In the genomic region with DNA sequence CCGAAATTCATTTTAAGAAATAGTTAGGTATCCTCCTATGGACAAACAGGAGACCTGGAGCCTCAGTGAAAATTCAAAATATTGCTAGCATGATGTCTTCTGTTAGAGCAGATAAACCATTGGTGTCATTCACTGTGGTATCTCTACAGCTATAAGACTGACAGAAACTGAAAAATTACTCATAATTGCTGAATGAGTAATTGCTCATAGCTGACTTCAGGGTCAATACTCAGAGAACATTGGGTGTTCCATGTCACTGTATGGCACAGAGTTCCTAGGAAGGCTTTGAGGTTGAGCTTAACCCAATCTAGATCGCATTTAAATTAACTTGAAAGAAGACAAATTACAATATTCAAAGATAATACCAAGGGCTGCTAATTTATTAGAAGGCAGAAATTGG, we compare ENCODE assay signal across 19 cellular contexts.
"Had no signal": no experiment of that assay in that cellular context is flagged by ENCODE, and none has a peak within 500 bp of the region (broad histone marks: within the 10 kb centered on the region; RNA-seq: fewer than 3 reads in every experiment).

No MANE protein-coding gene starts in this region.

- FAIRE-seq: frontal cortex, islet of Langerhans had no signal

- H3K36me3 Mint-ChIP-seq: activated CD4-positive, alpha-beta memory T cell treated with anti-CD3 and anti-CD28 coated beads for 36 hours; activated naive CD8-positive, alpha-beta T cell treated with anti-CD3 and anti-CD28 coated beads, Interleukin-2, amount 10 ng/mL, durations not matched to agents 7 days and 5 days; naive thymus-derived CD8-positive, alpha-beta T cell had no signal

- H3K27ac ChIP-seq: ascending aorta, cardiac muscle cell, heart left ventricle, neutrophil, right atrium auricular region, skin epidermis, tibial artery, uterus had no signal

- H3K27me3 ChIP-seq: ascending aorta, cardiac muscle cell, heart left ventricle, neutrophil, right atrium auricular region, tibial artery, uterus had no signal

- DNase-seq: activated CD4-positive, alpha-beta memory T cell treated with anti-CD3 and anti-CD28 coated beads for 36 hours; activated CD4-positive, CD25-positive, alpha-beta regulatory T cell treated with anti-CD3 and anti-CD28 coated beads, Interleukin-2, amount 50 U/mL, for 72 hours; activated effector memory CD4-positive, alpha-beta T cell treated with Interleukin-2 at 50 U/mL for 16 hours; activated naive CD8-positive, alpha-beta T cell treated with anti-CD3 and anti-CD28 coated beads, Interleukin-2, amount 10 ng/mL, durations not matched to agents 7 days and 5 days; heart left ventricle; mucosa of descending colon; naive thymus-derived CD8-positive, alpha-beta T cell; stimulated activated CD4-positive, alpha-beta T cell treated with anti-CD3 and anti-CD28 coated beads, Interleukin-4, amount 100 ng/mL, for 4 hours; T-helper 9 cell; tibial artery; uterus had no signal

- H3K4me3 ChIP-seq: ascending aorta, cardiac muscle cell, heart left ventricle, mucosa of descending colon, right atrium auricular region, skin epidermis, tibial artery, uterus had no signal

- ATAC-seq: heart left ventricle; left lobe of liver; mucosa of descending colon; naive thymus-derived CD8-positive, alpha-beta T cell had no signal

- H3K27me3 Mint-ChIP-seq: activated naive CD8-positive, alpha-beta T cell treated with anti-CD3 and anti-CD28 coated beads, Interleukin-2, amount 10 ng/mL, durations not matched to agents 7 days and 5 days had no signal

- H3K9me3 Mint-ChIP-seq: activated CD4-positive, alpha-beta memory T cell treated with anti-CD3 and anti-CD28 coated beads for 36 hours; activated naive CD8-positive, alpha-beta T cell treated with anti-CD3 and anti-CD28 coated beads, Interleukin-2, amount 10 ng/mL, durations not matched to agents 7 days and 5 days; naive thymus-derived CD8-positive, alpha-beta T cell had no signal

- H3K27ac Mint-ChIP-seq: activated CD4-positive, alpha-beta memory T cell treated with anti-CD3 and anti-CD28 coated beads for 36 hours; activated naive CD8-positive, alpha-beta T cell treated with anti-CD3 and anti-CD28 coated beads, Interleukin-2, amount 10 ng/mL, durations not matched to agents 7 days and 5 days; naive thymus-derived CD8-positive, alpha-beta T cell had no signal

- H3K4me1 Mint-ChIP-seq: activated naive CD8-positive, alpha-beta T cell treated with anti-CD3 and anti-CD28 coated beads, Interleukin-2, amount 10 ng/mL, durations not matched to agents 7 days and 5 days; naive thymus-derived CD8-positive, alpha-beta T cell had no signal

- H3K4me3 Mint-ChIP-seq: activated CD4-positive, alpha-beta memory T cell treated with anti-CD3 and anti-CD28 coated beads for 36 hours; activated naive CD8-positive, alpha-beta T cell treated with anti-CD3 and anti-CD28 coated beads, Interleukin-2, amount 10 ng/mL, durations not matched to agents 7 days and 5 days; naive thymus-derived CD8-positive, alpha-beta T cell had no signal
